8 cellular contexts compared by ENCODE assay signal in the genomic region with DNA sequence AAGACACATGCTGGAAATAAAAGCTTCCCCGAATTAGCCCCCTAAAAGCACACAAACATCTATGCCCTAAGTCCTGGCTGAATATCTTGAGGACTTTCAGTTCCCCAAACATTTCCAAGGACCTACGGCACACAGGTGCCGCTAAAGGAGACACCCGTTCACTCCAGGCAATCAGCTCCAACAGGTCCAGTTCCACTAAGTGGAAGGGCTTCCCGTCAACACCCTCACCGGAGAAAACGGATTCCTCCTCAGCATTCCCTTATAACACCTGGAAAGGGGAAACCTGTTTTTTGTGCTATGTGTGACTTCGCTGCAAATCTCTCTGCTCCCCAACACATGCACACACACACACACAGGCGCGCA. TPM values are rescaled to one million over a fixed set of nuclear protein-coding genes. Genes with fewer than 3 reads are reported as not detected.
DNase-seq lines count a peak whose midpoint lies in the region; ATAC-seq and TF ChIP-seq lines count a peak whose summit lies in the region.

No MANE protein-coding gene starts in this region.

- H3K9me3 ChIP-seq in BLaER1 treated with 17β-estradiol and CSF1 and Interleukin-3, amounts not matched to agents 10 nM and 100 nM (replicated peaks in 1 of 11) = no peaks in the 10 kb centered on the region
- no peaks in the 10 kb centered on the region for H3K9me3 ChIP-seq in RWPE2 (ENCODE audit: severe bottlenecking)

- TF ChIP-seq CTCF in RWPE2 (IDR thresholded peaks at IDR 0.05; ENCODE audit: poor library complexity, severe bottlenecking) (no peak), fibroblast of pulmonary artery (IDR thresholded peaks at IDR 0.05; ENCODE audit: low read length, missing control alignments) (no peak), progenitor cell of endocrine pancreas (IDR thresholded peaks at IDR 0.05; ENCODE audit: unreplicated experiment) (no peak)

- peak overlapping the region; percentile 89 to 100 (median 97) for H3K4me2 ChIP-seq in BLaER1 treated with 17β-estradiol and CSF1 and Interleukin-3, amounts not matched to agents 10 nM and 100 nM

- H3K4me3 ChIP-seq in BLaER1 treated with 17β-estradiol and CSF1 and Interleukin-3, amounts not matched to agents 10 nM and 100 nM = peak overlapping the region; percentile 51 to 79 (median 68)
- H3K4me3 ChIP-seq in RWPE2 (ENCODE audit: severe bottlenecking) (peak overlapping the region; percentile 74), fibroblast of pulmonary artery (replicated peaks; ENCODE audit: low read depth, low read length) (peak overlapping the region; percentile 46)

- H3K36me3 ChIP-seq in BLaER1 treated with 17β-estradiol and CSF1 and Interleukin-3, amounts not matched to agents 10 nM and 100 nM = no peaks in the 10 kb centered on the region
- no peaks in the 10 kb centered on the region for H3K36me3 ChIP-seq in RWPE2 (ENCODE audit: low read depth)

- H3K4me3 Mint-ChIP-seq in progenitor cell of endocrine pancreas (ENCODE audit: low read depth) = peak overlapping the region; percentile 87
- peak overlapping the region in 1 of 2 donors; percentile 8 for H3K4me3 Mint-ChIP-seq in activated T-cell treated with anti-CD3 and anti-CD28 coated beads, Interleukin-2, amount 50 U/mL, for 72 hours

- H3K4me1 ChIP-seq in BLaER1 treated with 17β-estradiol and CSF1 and Interleukin-3, amounts not matched to agents 10 nM and 100 nM = peaks cover 37 to 55% (median 48%) of the 10 kb centered on the region in 10 experiments
- H3K4me1 ChIP-seq in RWPE2 (ENCODE audit: insufficient read depth, poor library complexity, severe bottlenecking) = peaks cover 7% of the 10 kb centered on the region

- peaks cover 7% of the 10 kb centered on the region for H3K27me3 Mint-ChIP-seq in progenitor cell of endocrine pancreas
- peaks cover 42% of the 10 kb centered on the region for H3K27me3 Mint-ChIP-seq in activated T-cell treated with anti-CD3 and anti-CD28 coated beads, Interleukin-2, amount 50 U/mL, for 72 hours (ENCODE audit: low read depth)

- H3K9ac ChIP-seq in BLaER1 treated with 17β-estradiol and CSF1 and Interleukin-3, amounts not matched to agents 10 nM and 100 nM = peak overlapping the region in 9 of 11 experiments; percentile 13 to 84 (median 75); a peak in 12 of 22 replicates

- peaks cover 63% of the 10 kb centered on the region for H3K4me1 Mint-ChIP-seq in progenitor cell of endocrine pancreas (ENCODE audit: low read depth)
- peaks cover 6% of the 10 kb centered on the region for H3K4me1 Mint-ChIP-seq in activated T-cell treated with anti-CD3 and anti-CD28 coated beads, Interleukin-2, amount 50 U/mL, for 72 hours (ENCODE audit: low read depth)

- H4K20me1 ChIP-seq in BLaER1 treated with 17β-estradiol and CSF1 and Interleukin-3, amounts not matched to agents 10 nM and 100 nM = peaks cover 7 to 61% (median 27%) of the 10 kb centered on the region in 11 experiments; a peak in 18 of 22 replicates

- peak overlapping the region; percentile 95 for H3K27ac Mint-ChIP-seq in progenitor cell of endocrine pancreas
- no peak overlapping the region for H3K27ac Mint-ChIP-seq in activated T-cell treated with anti-CD3 and anti-CD28 coated beads, Interleukin-2, amount 50 U/mL, for 72 hours

- no peak for ATAC-seq in RWPE2 (ENCODE audit: low read depth)
- ATAC-seq in activated T-cell treated with anti-CD3 and anti-CD28 coated beads, Interleukin-2, amount 50 U/mL, for 72 hours (replicated peaks in 1 of 2) = no peak

- 0 out of 22 replicates have a peak overlapping the region, but pooled peaks of 1 of the 11 experiments have one; percentile 2 for H3K27ac ChIP-seq in BLaER1 treated with 17β-estradiol and CSF1 and Interleukin-3, amounts not matched to agents 10 nM and 100 nM
- peak overlapping the region; percentile 91 for H3K27ac ChIP-seq in RWPE2 (ENCODE audit: poor library complexity, severe bottlenecking)

- H3K36me3 Mint-ChIP-seq in progenitor cell of endocrine pancreas (ENCODE audit: insufficient read depth) = no peaks in the 10 kb centered on the region
- H3K36me3 Mint-ChIP-seq in activated T-cell treated with anti-CD3 and anti-CD28 coated beads, Interleukin-2, amount 50 U/mL, for 72 hours (ENCODE audit: insufficient read depth in 2 of 2) = peaks cover 2 to 5% of the 10 kb centered on the region in 2 donors

- H3K9me3 Mint-ChIP-seq in progenitor cell of endocrine pancreas (ENCODE audit: low read depth) = no peaks in the 10 kb centered on the region
- no peaks in the 10 kb centered on the region for H3K9me3 Mint-ChIP-seq in activated T-cell treated with anti-CD3 and anti-CD28 coated beads, Interleukin-2, amount 50 U/mL, for 72 hours

- no peak for DNase-seq in RWPE2 (ENCODE audit: low spot score)
- DNase-seq in fibroblast of pulmonary artery (ENCODE audit: low read depth) = no peak
- DNase-seq in progenitor cell of endocrine pancreas (ENCODE audit: low spot score, unreplicated experiment) = no peak
- DNase-seq in stimulated activated CD4-positive, alpha-beta T cell treated with anti-CD3 and anti-CD28 coated beads, Interleukin-15, amount 100 ng/mL, for 24 hours = no peak
- no peak for DNase-seq in hippocampal formation (lab: John Stamatoyannopoulos, UW)
- no peak for DNase-seq in amniotic stem cell (lab: John Stamatoyannopoulos, UW)
- no peak for DNase-seq in activated T-cell treated with anti-CD3 and anti-CD28 coated beads, Interleukin-2, amount 50 U/mL, for 72 hours

- peaks cover 70 to 90% (median 82%) of the 10 kb centered on the region in 11 experiments for H3K27me3 ChIP-seq in BLaER1 treated with 17β-estradiol and CSF1 and Interleukin-3, amounts not matched to agents 10 nM and 100 nM
- H3K27me3 ChIP-seq in RWPE2 (ENCODE audit: insufficient read depth, poor library complexity, severe bottlenecking) = no peaks in the 10 kb centered on the region

RNA-seq across cellular contexts. Expression of a gene that starts 3.9 kb away (rescaled TPM):
- 105 and 117 TPM in 2 replicates for total RNA-seq in progenitor cell of endocrine pancreas
- total RNA-seq in activated T-cell treated with anti-CD3 and anti-CD28 coated beads, Interleukin-2, amount 50 U/mL, for 72 hours = under 1 TPM in 1 of 2 donors, not detected in 1; 0.21 TPM

Comparison
In these comparisons a context has a peak if more than half of its experiments do, and no peak if none do; other contexts are left out.
1. RNA of a gene that starts 3.9 kb away (total RNA-seq): 105 to 117 TPM in progenitor cell of endocrine pancreas; 0.21 TPM in activated T-cell treated with anti-CD3 and anti-CD28 coated beads, Interleukin-2, amount 50 U/mL, for 72 hours; every median in the first group is over 10 times any median in the second.
2. Peak in every context shown above with its lines, with median percentiles within 50 percentile points of each other: H3K4me3 ChIP-seq.